Comparison of ENCODE assay signal across 17 cellular contexts in genomic region chr18:33424266-33424946, GRCh38. TPM values are rescaled to one million over a fixed set of nuclear protein-coding genes. Genes with fewer than 3 reads are reported as not detected.
"Had no signal": no experiment of that assay in that cellular context is flagged by ENCODE, and none has a peak within 500 bp of the region (broad histone marks: within the 10 kb centered on the region; RNA-seq: fewer than 3 reads in every experiment).

No MANE protein-coding gene starts in this region.

- H3K27ac Mint-ChIP-seq: activated naive CD8-positive, alpha-beta T cell; memory B cell; natural killer cell treated with Interleukin-12 subunit alpha and Interleukin-12 subunit beta and Interleukin-15 and Interleukin-18, amount 100 ng/mL, for 72 hours; stimulated activated naive CD8-positive, alpha-beta T cell treated with anti-CD3 and anti-CD28 coated beads, Interleukin-15, Interleukin-2, amounts not matched to agents 100 ng/mL and 50 ng/mL, for 24 hours had no signal

- H3K36me3 ChIP-seq: upper lobe of left lung had no signal

- H3K4me3 Mint-ChIP-seq: activated naive CD8-positive, alpha-beta T cell; memory B cell; natural killer cell treated with Interleukin-12 subunit alpha and Interleukin-12 subunit beta and Interleukin-15 and Interleukin-18, amount 100 ng/mL, for 72 hours; stimulated activated naive CD8-positive, alpha-beta T cell treated with anti-CD3 and anti-CD28 coated beads, Interleukin-15, Interleukin-2, amounts not matched to agents 100 ng/mL and 50 ng/mL, for 24 hours had no signal

- H3K36me3 Mint-ChIP-seq: activated naive CD8-positive, alpha-beta T cell; brain; memory B cell; natural killer cell treated with Interleukin-12 subunit alpha and Interleukin-12 subunit beta and Interleukin-15 and Interleukin-18, amount 100 ng/mL, for 72 hours had no signal

- H3K4me3 ChIP-seq: upper lobe of left lung had no signal

- DNase-seq: activated CD4-positive, alpha-beta T cell treated with anti-CD3 and anti-CD28 coated beads, Interleukin-2, amount 50 U/mL, for 4 hours; activated CD4-positive, CD25-positive, alpha-beta regulatory T cell treated with anti-CD3 and anti-CD28 coated beads, Interleukin-2, amount 50 U/mL, for 72 hours; activated gamma-delta T cell; activated T-cell treated with anti-CD3 and anti-CD28 coated beads, Interleukin-2, amount 50 U/mL, for 48 hours; amygdala; foreskin keratinocyte; stimulated activated CD4-positive, alpha-beta T cell treated with anti-CD3 and anti-CD28 coated beads, Interleukin-4, amount 100 ng/mL, for 1 hour; stimulated activated CD8-positive, alpha-beta memory T cell treated with anti-CD3 and anti-CD28 coated beads, Interleukin-4, amount 100 ng/mL, for 48 hours; T-helper 2 cell; upper lobe of left lung had no signal

- H3K27me3 Mint-ChIP-seq: activated naive CD8-positive, alpha-beta T cell; brain; memory B cell; natural killer cell treated with Interleukin-12 subunit alpha and Interleukin-12 subunit beta and Interleukin-15 and Interleukin-18, amount 100 ng/mL, for 72 hours; stimulated activated naive CD8-positive, alpha-beta T cell treated with anti-CD3 and anti-CD28 coated beads, Interleukin-15, Interleukin-2, amounts not matched to agents 100 ng/mL and 50 ng/mL, for 24 hours had no signal

- H3K27me3 ChIP-seq: foreskin keratinocyte, upper lobe of left lung had no signal

- H3K4me1 ChIP-seq: foreskin keratinocyte, upper lobe of left lung had no signal

- H3K4me1 Mint-ChIP-seq: memory B cell had no signal

- H3K9me3 ChIP-seq: upper lobe of left lung had no signal

- H3K27ac ChIP-seq: foreskin keratinocyte, upper lobe of left lung had no signal

- ATAC-seq: foreskin keratinocyte; natural killer cell treated with Interleukin-12 subunit alpha and Interleukin-12 subunit beta and Interleukin-15 and Interleukin-18, amount 100 ng/mL, for 72 hours had no signal

RNA-seq across cellular contexts. Expression of gene CCDC178, which starts 16.1 kb away (rescaled TPM):
- total RNA-seq: chondrocyte; foreskin keratinocyte; natural killer cell treated with Interleukin-12 subunit alpha and Interleukin-12 subunit beta and Interleukin-15 and Interleukin-18, amount 100 ng/mL, for 72 hours; osteoblast had no signal
- polyA plus RNA-seq: foreskin keratinocyte had no signal
